1 cellular context compared by ENCODE assay signal in the genomic region with DNA sequence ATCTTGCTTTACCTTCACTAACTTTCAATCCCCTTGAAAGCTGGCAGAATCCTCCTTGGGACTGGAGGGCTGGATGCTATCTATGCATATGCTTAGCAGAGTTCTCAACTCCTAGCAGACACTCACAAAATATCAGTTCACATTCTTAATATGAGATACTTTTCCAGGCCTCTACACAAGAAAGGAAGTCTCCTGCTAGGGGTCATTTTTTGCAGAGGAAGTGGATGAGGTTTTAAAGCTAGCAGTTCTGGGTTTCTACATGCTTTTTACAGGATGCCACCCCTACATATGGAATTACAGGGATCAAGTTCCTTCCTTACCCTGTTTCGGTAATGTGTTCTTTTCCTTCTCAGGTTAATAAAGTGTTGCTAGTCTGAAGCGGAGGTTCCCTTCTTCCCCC.
TF ChIP-seq lines count a peak whose summit lies in the region.

No MANE protein-coding gene starts in this region.

TF ChIP-seq in H1, 55 proteins besides CTCF, POLR2A, EP300 and RAD21 (continued from another document):
- TF ChIP-seq, protein P1, sequence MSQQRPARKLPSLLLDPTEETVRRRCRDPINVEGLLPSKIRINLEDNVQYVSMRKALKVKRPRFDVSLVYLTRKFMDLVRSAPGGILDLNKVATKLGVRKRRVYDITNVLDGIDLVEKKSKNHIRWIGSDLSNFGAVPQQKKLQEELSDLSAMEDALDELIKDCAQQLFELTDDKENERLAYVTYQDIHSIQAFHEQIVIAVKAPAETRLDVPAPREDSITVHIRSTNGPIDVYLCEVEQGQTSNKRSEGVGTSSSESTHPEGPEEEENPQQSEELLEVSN (IDR thresholded peaks at IDR 0.05): no peak
- no peak for TF ChIP-seq PHF8 (conservative IDR thresholded peaks at IDR 0.05; ENCODE audit: low read depth, low read length)
- no peak for TF ChIP-seq TCF12 (IDR thresholded peaks at IDR 0.05; ENCODE audit: low read depth, low read length)
